In the genomic region with DNA sequence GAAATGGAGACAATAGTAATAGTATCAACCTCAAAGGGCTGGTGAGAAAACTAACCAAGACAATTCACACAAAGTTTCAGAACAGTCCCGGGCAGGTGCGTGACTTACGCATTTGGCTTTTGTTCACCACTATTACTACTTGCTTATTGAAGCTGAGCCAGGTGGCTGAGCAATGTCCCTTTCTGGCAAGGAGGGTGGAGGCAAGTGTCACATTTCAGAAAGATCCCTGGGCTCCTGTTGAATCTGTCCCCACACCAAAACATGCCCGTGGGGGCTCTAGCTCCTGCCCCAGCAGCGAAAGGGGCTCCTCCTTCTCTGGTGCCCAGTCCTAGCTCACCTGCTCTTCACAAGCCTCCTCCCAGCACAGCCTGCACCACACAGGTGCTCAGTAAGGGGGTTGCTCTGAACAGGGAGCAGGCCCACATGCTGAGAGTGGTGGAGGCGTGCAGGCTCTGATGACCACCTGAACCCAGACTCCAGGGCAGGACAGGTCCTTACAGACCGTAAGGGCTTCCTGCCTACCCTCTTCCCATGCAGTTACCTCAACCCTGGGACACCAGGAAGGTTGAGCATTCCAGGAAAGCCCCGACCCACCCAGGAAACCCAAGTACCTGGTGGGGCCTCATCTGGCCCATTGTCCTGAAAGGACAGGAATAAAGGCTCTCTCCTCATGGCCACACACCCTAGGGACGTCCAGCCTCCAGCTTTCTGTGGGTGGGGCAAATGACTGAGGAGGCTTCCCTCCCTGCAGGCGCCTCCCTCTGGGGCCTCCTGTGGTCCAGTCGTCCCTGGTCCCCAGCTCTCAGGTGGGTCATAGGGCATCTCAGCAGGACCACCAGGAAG, we compare ENCODE assay signal across 11 cellular contexts. TPM values are rescaled to one million over a fixed set of nuclear protein-coding genes. Genes with fewer than 3 reads are reported as not detected.
A peak's percentile ranks its signal among the peaks of the same experiment; 100 is the strongest.
DNase-seq lines count a peak whose midpoint lies in the region; ATAC-seq, FAIRE-seq and TF ChIP-seq lines count a peak whose summit lies in the region.
"Had no signal": no experiment of that assay in that cellular context is flagged by ENCODE, and none has a peak within 500 bp of the region (broad histone marks: within the 10 kb centered on the region; RNA-seq: fewer than 3 reads in every experiment).

No MANE protein-coding gene starts in this region.

- H4K8ac ChIP-seq in mesendoderm (ENCODE audit: low read depth, low read length), result no peak overlapping the region

- H3K4me1 ChIP-seq in BLaER1 (peaks cover 97% of the 10 kb centered on the region), body of pancreas (no peaks in the 10 kb centered on the region), vagina (no peaks in the 10 kb centered on the region), mesendoderm (ENCODE audit: control insufficient read depth, low read depth, low read length) (no peaks in the 10 kb centered on the region)

- peak overlapping the region; percentile 74 for H3K27ac ChIP-seq in BLaER1
- H3K27ac ChIP-seq in body of pancreas, result no peak overlapping the region
- no peak overlapping the region for H3K27ac ChIP-seq in vagina
- no peak overlapping the region for H3K27ac ChIP-seq in mesendoderm (ENCODE audit: low read depth, low read length)
- H3K27ac ChIP-seq: cardiac muscle cell had no signal

- H3K4me2 ChIP-seq in BLaER1, result peak overlapping the region; percentile 95
- H3K4me2 ChIP-seq in mesendoderm (ENCODE audit: low read length), result no peak overlapping the region

- no peak overlapping the region for H3K23ac ChIP-seq in mesendoderm (ENCODE audit: low read length)

- no peak for ATAC-seq in body of pancreas
- ATAC-seq: heart left ventricle had no signal

- TF ChIP-seq POLR2A in body of pancreas (IDR thresholded peaks at IDR 0.05) (no peak), vagina (IDR thresholded peaks at IDR 0.05) (no peak)

- H2AK5ac ChIP-seq in mesendoderm (ENCODE audit: low read length), result no peak overlapping the region

- intact Hi-C loops in body of pancreas (cut with DNase I) (no loop called here), vagina (cut with DNase I) (no loop called here)

- H3K18ac ChIP-seq in mesendoderm (ENCODE audit: low read length), result no peak overlapping the region

- no peak overlapping the region for H2BK5ac ChIP-seq in mesendoderm (ENCODE audit: low read length)

- no peak overlapping the region for H2BK120ac ChIP-seq in mesendoderm (ENCODE audit: low read depth, low read length)

- H3K27me3 ChIP-seq in BLaER1 (no peaks in the 10 kb centered on the region), body of pancreas (no peaks in the 10 kb centered on the region), vagina (no peaks in the 10 kb centered on the region), mesendoderm (ENCODE audit: insufficient read depth, low read length, poor library complexity) (no peaks in the 10 kb centered on the region)
- H3K27me3 ChIP-seq: cardiac muscle cell, heart left ventricle had no signal

- peak; percentile 88 for FAIRE-seq in GM18507 (lab: Jason Lieb, UNC)

- H3K79me1 ChIP-seq in mesendoderm (ENCODE audit: low read length), result no peaks in the 10 kb centered on the region

- no peaks in the 10 kb centered on the region for H3K79me2 ChIP-seq in mesendoderm (ENCODE audit: control insufficient read depth, insufficient read depth, low read length)

- DNase-seq in GM18507 (ENCODE audit: extremely low spot score, insufficient read length, low read depth), result no peak
- peak; percentile 89 for DNase-seq in RPMI8226
- DNase-seq in fibroblast of mammary gland (ENCODE audit: low read depth), result peak; percentile 59
- no peak for DNase-seq in body of pancreas
- no peak for DNase-seq in effector CD4-positive, alpha-beta T cell
- DNase-seq in vagina (ENCODE audit: extremely low spot score in 2 of 2), result no peak
- DNase-seq in mesendoderm, result no peak
- DNase-seq: heart left ventricle, NCI-H524 treated with DMSO at 0.1 percent for 48 hours had no signal

- H4K5ac ChIP-seq in mesendoderm (ENCODE audit: low read length), result no peak overlapping the region

- H3K9ac ChIP-seq in BLaER1 (peak overlapping the region; percentile 31; the same call in 1 of the 2 replicates), mesendoderm (ENCODE audit: low read length) (no peak overlapping the region)

- no peak overlapping the region for H3K4me3 ChIP-seq in BLaER1
- no peak overlapping the region for H3K4me3 ChIP-seq in fibroblast of mammary gland (ENCODE audit: control insufficient read depth, low read depth, low read length)
- no peak overlapping the region for H3K4me3 ChIP-seq in body of pancreas
- no peak overlapping the region for H3K4me3 ChIP-seq in vagina
- H3K4me3 ChIP-seq in mesendoderm (ENCODE audit: low read length), result no peak overlapping the region
- H3K4me3 ChIP-seq: cardiac muscle cell, heart left ventricle had no signal

- no peak overlapping the region for H3K56ac ChIP-seq in mesendoderm (ENCODE audit: low read length)

- H3K36me3 ChIP-seq in BLaER1 (no peaks in the 10 kb centered on the region), body of pancreas (replicated peaks in 1 of 2; ENCODE audit: insufficient read depth in 1 of 2, low read depth in 2 of 2) (no peaks in the 10 kb centered on the region), vagina (no peaks in the 10 kb centered on the region), mesendoderm (ENCODE audit: control insufficient read depth, insufficient read depth, low read length) (no peaks in the 10 kb centered on the region)
- H3K36me3 ChIP-seq: cardiac muscle cell, heart left ventricle had no signal

- H3K4ac ChIP-seq in mesendoderm (ENCODE audit: low read depth, low read length), result no peak overlapping the region

- peaks cover 26% of the 10 kb centered on the region for H4K20me1 ChIP-seq in BLaER1

- WGBS in body of pancreas, 2 donors, result 20 to 46% methylated on average over 6 to 11 of the region's 11 CpGs
- WGBS in mesendoderm (ENCODE audit: extremely low coverage, insufficient coverage, low lambda C conversion rate), result no CpG with 5 or more reads among the region's 11 CpGs

- no peak overlapping the region for H2BK15ac ChIP-seq in mesendoderm (replicated peaks; ENCODE audit: low read depth)

- no peaks in the 10 kb centered on the region for H3K9me3 ChIP-seq in BLaER1
- H3K9me3 ChIP-seq in body of pancreas, result no peaks in the 10 kb centered on the region
- H3K9me3 ChIP-seq in vagina, result no peaks in the 10 kb centered on the region
- H3K9me3 ChIP-seq: heart left ventricle had no signal

- TF ChIP-seq CTCF in fibroblast of mammary gland (conservative IDR thresholded peaks at IDR 0.05; ENCODE audit: control insufficient read depth, insufficient read depth, low read depth, low read length) (no peak), body of pancreas (IDR thresholded peaks at IDR 0.05) (no peak), vagina (IDR thresholded peaks at IDR 0.05) (no peak)

RNA-seq across cellular contexts. Expression of a gene that starts 32.6 kb away (rescaled TPM):
- total RNA-seq in body of pancreas, result under 1 TPM; 0.33 to 0.52 TPM
- total RNA-seq in vagina, result 3.9 TPM
- 9.6 TPM for polyA plus RNA-seq in mesendoderm (2013, experiment 1 of 2)
- 10.6 TPM for polyA plus RNA-seq in mesendoderm (2013, experiment 2 of 2)

RNA-seq across cellular contexts. Expression of a gene that starts 33.7 kb away (rescaled TPM):
- total RNA-seq in body of pancreas (under 1 TPM; 0.26 to 0.99 TPM), vagina (8.8 TPM)
- polyA plus RNA-seq in mesendoderm (2013, experiment 1 of 2), result 2.5 TPM
- 2.9 TPM for polyA plus RNA-seq in mesendoderm (2013, experiment 2 of 2)

RNA-seq across cellular contexts. Expression of a gene that starts 59.8 kb away (rescaled TPM):
- total RNA-seq in body of pancreas, result 10 to 100 TPM; 25.7 to 47.2 TPM
- 39.8 TPM for total RNA-seq in vagina
- polyA plus RNA-seq in mesendoderm (2013, experiment 1 of 2), result 38.7 TPM
- 39.7 TPM for polyA plus RNA-seq in mesendoderm (2013, experiment 2 of 2)

Comparison
In these comparisons a context has a peak if more than half of its experiments do, and no peak if none do; other contexts are left out.
1. DNase-seq: peak in RPMI8226 (single experiment) and fibroblast of mammary gland (single experiment); none in GM18507 (single experiment), body of pancreas (0 of 4), effector CD4-positive, alpha-beta T cell (single experiment), vagina (0 of 2) and mesendoderm (single experiment).